ENCODE assay signal across 23 cellular contexts in the genomic region with DNA sequence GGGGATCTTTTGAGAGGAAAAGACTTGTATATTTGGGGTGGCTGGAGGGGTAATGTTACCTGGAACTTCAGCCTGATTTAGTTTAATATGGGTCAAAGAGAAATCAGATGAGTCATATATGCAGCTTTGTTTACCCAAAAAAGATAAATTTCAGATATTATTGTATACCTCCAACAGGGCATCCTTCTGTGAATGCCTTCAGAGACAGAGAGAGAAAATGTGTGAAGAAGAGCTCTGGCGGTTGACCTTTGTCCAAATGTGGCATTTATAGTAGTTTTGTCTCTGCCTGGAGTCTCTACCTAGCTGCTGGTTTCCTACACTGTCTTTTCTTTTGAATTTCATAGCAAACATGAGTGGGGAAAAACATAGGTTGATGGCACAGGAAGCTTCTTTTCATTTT. TPM values are rescaled to one million over a fixed set of nuclear protein-coding genes. Genes with fewer than 3 reads are reported as not detected.
DNase-seq lines count a peak whose midpoint lies in the region; TF ChIP-seq lines count a peak whose summit lies in the region.
"Had no signal": no experiment of that assay in that cellular context is flagged by ENCODE, and none has a peak within 500 bp of the region (broad histone marks: within the 10 kb centered on the region; RNA-seq: fewer than 3 reads in every experiment).

No MANE protein-coding gene starts in this region.

- H3K4me3 Mint-ChIP-seq in endothelial cell (ENCODE audit: unreplicated experiment) = no peak overlapping the region
- H3K4me3 Mint-ChIP-seq: CD14-positive monocyte; CD4-positive, alpha-beta T cell; CD8-positive, alpha-beta memory T cell had no signal

- H3K9me2 ChIP-seq in PC-9 (ENCODE audit: insufficient read depth) (no peaks in the 10 kb centered on the region), neural cell (ENCODE audit: insufficient read depth, low read length) (no peaks in the 10 kb centered on the region)

- H3K9me3 Mint-ChIP-seq in endothelial cell (ENCODE audit: unreplicated experiment) = no peaks in the 10 kb centered on the region
- H3K9me3 Mint-ChIP-seq: CD4-positive, alpha-beta T cell had no signal

- no peak for TF ChIP-seq EP300 in neural cell (conservative IDR thresholded peaks at IDR 0.05; ENCODE audit: poor library complexity, severe bottlenecking)

- DNase-seq in DMS53 (lab: John Stamatoyannopoulos, UW) (peak; percentile 4), DMS53 treated with DMSO at 0.1 percent for 48 hours (lab: John Stamatoyannopoulos, UW; ENCODE audit: unreplicated experiment) (no peak), NCI-H146 treated with DMSO at 0.1 percent for 48 hours (lab: John Stamatoyannopoulos, UW; ENCODE audit: unreplicated experiment) (peak; percentile 10), PC-9 (no peak), prostate gland (ENCODE audit: low spot score) (no peak), endothelial cell (ENCODE audit: low spot score) (no peak)
- DNase-seq in activated CD4-positive, alpha-beta T cell treated with anti-CD3 and anti-CD28 coated beads, Interleukin-2, amount 50 U/mL, for 1 hour = no peak
- DNase-seq: ACHN; AML-193; BE2C; CD4-positive, alpha-beta T cell; CD8-positive, alpha-beta memory T cell; DMS79; EL; GDM1; GM23248; H7; HCEC 1CT had no signal

- no peaks in the 10 kb centered on the region for H3F3A ChIP-seq in PC-9 (ENCODE audit: insufficient read depth, low read depth)
- peaks cover 20% of the 10 kb centered on the region for H3F3A ChIP-seq in neural cell (ENCODE audit: insufficient read depth, low read length, poor library complexity, severe bottlenecking)

- POLR2A ChIA-PET in PC-9 (lab: Charles Lee; ENCODE audit: unreplicated experiment) = no interaction called here

- no peaks in the 10 kb centered on the region for H3K27me3 ChIP-seq in PC-9 (ENCODE audit: insufficient read depth, low read depth)
- H3K27me3 ChIP-seq in neural cell (ENCODE audit: insufficient read depth, low read depth, low read length) = no peaks in the 10 kb centered on the region
- no peaks in the 10 kb centered on the region for H3K27me3 ChIP-seq in prostate gland (replicated peaks; ENCODE audit: insufficient read depth)
- H3K27me3 ChIP-seq: BE2C; BLaER1 treated with 17β-estradiol and CSF1 and Interleukin-3, amounts not matched to agents 10 nM and 100 nM had no signal

- H3K4me1 Mint-ChIP-seq in endothelial cell (ENCODE audit: unreplicated experiment) = peaks cover 42% of the 10 kb centered on the region
- H3K4me1 Mint-ChIP-seq: CD8-positive, alpha-beta memory T cell had no signal

- intact Hi-C loops in PC-9 (cut with micrococcal nuclease; ENCODE audit: unreplicated experiment) (no loop called here), prostate gland (cut with DNase I) (no loop called here)

- 95% methylated on average over 1 of the region's 1 CpG for WGBS in prostate gland

- no peak overlapping the region for H3K27ac Mint-ChIP-seq in endothelial cell (ENCODE audit: unreplicated experiment)
- H3K27ac Mint-ChIP-seq: CD14-positive monocyte; CD4-positive, alpha-beta T cell; CD8-positive, alpha-beta memory T cell had no signal

- H2AFZ ChIP-seq in PC-9 = no peak overlapping the region
- no peak overlapping the region for H2AFZ ChIP-seq in neural cell (ENCODE audit: low read depth, low read length)
- H2AFZ ChIP-seq: GM23248 had no signal

- no peaks in the 10 kb centered on the region for H3K36me3 ChIP-seq in PC-9 (ENCODE audit: low read depth)
- no peaks in the 10 kb centered on the region for H3K36me3 ChIP-seq in neural cell (ENCODE audit: insufficient read depth, low read length)
- H3K36me3 ChIP-seq in prostate gland = no peaks in the 10 kb centered on the region
- H3K36me3 ChIP-seq: BE2C; BLaER1 treated with 17β-estradiol and CSF1 and Interleukin-3, amounts not matched to agents 10 nM and 100 nM had no signal

- BruUV-seq in PC-9 (replicated peaks; lab: Mats Ljungman, UMichigan) = no TSS peak

- H3K4me1 ChIP-seq in PC-9 (replicated peaks; ENCODE audit: insufficient read depth) = peaks cover 28% of the 10 kb centered on the region
- H3K4me1 ChIP-seq in prostate gland (replicated peaks) = no peaks in the 10 kb centered on the region
- H3K4me1 ChIP-seq: BE2C; BLaER1 treated with 17β-estradiol and CSF1 and Interleukin-3, amounts not matched to agents 10 nM and 100 nM had no signal

- H3K9ac ChIP-seq in neural cell (ENCODE audit: low read length) = peak overlapping the region; percentile 56
- H3K9ac ChIP-seq: BLaER1 treated with 17β-estradiol and CSF1 and Interleukin-3, amounts not matched to agents 10 nM and 100 nM; GM23248 had no signal

- no peaks in the 10 kb centered on the region for H3K79me2 ChIP-seq in PC-9 (ENCODE audit: low read depth)
- H3K79me2 ChIP-seq in neural cell (replicated peaks; ENCODE audit: insufficient read depth, low read length) = no peaks in the 10 kb centered on the region

- TF ChIP-seq RAD21 in neural cell (conservative IDR thresholded peaks at IDR 0.05) = no peak

- H3K9me3 ChIP-seq in PC-9 (ENCODE audit: insufficient read depth, low read depth) (no peaks in the 10 kb centered on the region), neural cell (ENCODE audit: low read length) (no peaks in the 10 kb centered on the region), prostate gland (no peaks in the 10 kb centered on the region)
- H3K9me3 ChIP-seq: BE2C; BLaER1 treated with 17β-estradiol and CSF1 and Interleukin-3, amounts not matched to agents 10 nM and 100 nM had no signal

- H3K27me3 Mint-ChIP-seq in endothelial cell (ENCODE audit: unreplicated experiment) = no peaks in the 10 kb centered on the region

- H3K36me3 Mint-ChIP-seq in endothelial cell (ENCODE audit: low read depth, unreplicated experiment) = peaks cover 7% of the 10 kb centered on the region
- H3K36me3 Mint-ChIP-seq: CD8-positive, alpha-beta memory T cell had no signal

- H3K27ac ChIP-seq in PC-9 = no peak overlapping the region
- H3K27ac ChIP-seq in neural cell (ENCODE audit: low read length) = peak overlapping the region; percentile 93
- no peak overlapping the region for H3K27ac ChIP-seq in prostate gland
- H3K27ac ChIP-seq: 22Rv1; BLaER1 treated with 17β-estradiol and CSF1 and Interleukin-3, amounts not matched to agents 10 nM and 100 nM; GM23248 had no signal

- H3K4me3 ChIP-seq in PC-9 (no peak overlapping the region), neural cell (ENCODE audit: low read length) (peak overlapping the region; percentile 50), prostate gland (no peak overlapping the region)
- H3K4me3 ChIP-seq: BLaER1 treated with 17β-estradiol and CSF1 and Interleukin-3, amounts not matched to agents 10 nM and 100 nM; GM12878; GM23248 had no signal

- TF ChIP-seq POLR2A in prostate gland (IDR thresholded peaks at IDR 0.05) = no peak

- TF ChIP-seq CTCF in PC-9 (conservative IDR thresholded peaks at IDR 0.05) (no peak), neural cell (IDR thresholded peaks at IDR 0.05; ENCODE audit: poor library complexity, severe bottlenecking) (no peak), prostate gland (IDR thresholded peaks at IDR 0.05) (no peak), endothelial cell (IDR thresholded peaks at IDR 0.05; ENCODE audit: unreplicated experiment) (no peak)

- H4K20me1 ChIP-seq in PC-9 (ENCODE audit: insufficient read depth) (no peaks in the 10 kb centered on the region), neural cell (ENCODE audit: insufficient read depth) (no peaks in the 10 kb centered on the region)
- H4K20me1 ChIP-seq: BLaER1 treated with 17β-estradiol and CSF1 and Interleukin-3, amounts not matched to agents 10 nM and 100 nM had no signal

- peak overlapping the region; percentile 52 for H3K4me2 ChIP-seq in PC-9
- H3K4me2 ChIP-seq in neural cell (ENCODE audit: low read length) = peak overlapping the region; percentile 37
- H3K4me2 ChIP-seq: BLaER1 treated with 17β-estradiol and CSF1 and Interleukin-3, amounts not matched to agents 10 nM and 100 nM had no signal

- CTCF ChIA-PET in PC-9 (lab: Charles Lee) = interaction anchor here (0.5 kb wide), 1 partner anchor 212 kb away, joined by 5 read pairs; no protein-coding TSS in a partner anchor

TF ChIP-seq in neural cell, 6 proteins besides CTCF, POLR2A, EP300 and RAD21:
- TF ChIP-seq MXI1 (conservative IDR thresholded peaks at IDR 0.05; ENCODE audit: poor library complexity, severe bottlenecking) = no peak
- no peak for TF ChIP-seq POLR2AphosphoS5 (IDR thresholded peaks at IDR 0.05)
- no peak for TF ChIP-seq SMC3 (conservative IDR thresholded peaks at IDR 0.05; ENCODE audit: poor library complexity)
- no peak for TF ChIP-seq TAF1 (IDR thresholded peaks at IDR 0.05; ENCODE audit: low read depth)
- no peak for TF ChIP-seq EZH2 (IDR thresholded peaks at IDR 0.05; ENCODE audit: borderline replicate concordance, insufficient read depth, low read length, poor library complexity, severe bottlenecking)
- TF ChIP-seq, protein P1, sequence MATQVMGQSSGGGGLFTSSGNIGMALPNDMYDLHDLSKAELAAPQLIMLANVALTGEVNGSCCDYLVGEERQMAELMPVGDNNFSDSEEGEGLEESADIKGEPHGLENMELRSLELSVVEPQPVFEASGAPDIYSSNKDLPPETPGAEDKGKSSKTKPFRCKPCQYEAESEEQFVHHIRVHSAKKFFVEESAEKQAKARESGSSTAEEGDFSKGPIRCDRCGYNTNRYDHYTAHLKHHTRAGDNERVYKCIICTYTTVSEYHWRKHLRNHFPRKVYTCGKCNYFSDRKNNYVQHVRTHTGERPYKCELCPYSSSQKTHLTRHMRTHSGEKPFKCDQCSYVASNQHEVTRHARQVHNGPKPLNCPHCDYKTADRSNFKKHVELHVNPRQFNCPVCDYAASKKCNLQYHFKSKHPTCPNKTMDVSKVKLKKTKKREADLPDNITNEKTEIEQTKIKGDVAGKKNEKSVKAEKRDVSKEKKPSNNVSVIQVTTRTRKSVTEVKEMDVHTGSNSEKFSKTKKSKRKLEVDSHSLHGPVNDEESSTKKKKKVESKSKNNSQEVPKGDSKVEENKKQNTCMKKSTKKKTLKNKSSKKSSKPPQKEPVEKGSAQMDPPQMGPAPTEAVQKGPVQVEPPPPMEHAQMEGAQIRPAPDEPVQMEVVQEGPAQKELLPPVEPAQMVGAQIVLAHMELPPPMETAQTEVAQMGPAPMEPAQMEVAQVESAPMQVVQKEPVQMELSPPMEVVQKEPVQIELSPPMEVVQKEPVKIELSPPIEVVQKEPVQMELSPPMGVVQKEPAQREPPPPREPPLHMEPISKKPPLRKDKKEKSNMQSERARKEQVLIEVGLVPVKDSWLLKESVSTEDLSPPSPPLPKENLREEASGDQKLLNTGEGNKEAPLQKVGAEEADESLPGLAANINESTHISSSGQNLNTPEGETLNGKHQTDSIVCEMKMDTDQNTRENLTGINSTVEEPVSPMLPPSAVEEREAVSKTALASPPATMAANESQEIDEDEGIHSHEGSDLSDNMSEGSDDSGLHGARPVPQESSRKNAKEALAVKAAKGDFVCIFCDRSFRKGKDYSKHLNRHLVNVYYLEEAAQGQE (IDR thresholded peaks at IDR 0.05; ENCODE audit: borderline replicate concordance) = no peak

RNA-seq across cellular contexts. Expression of a gene that starts 21.6 kb away (rescaled TPM):
- not detected in 2 replicates for total RNA-seq in PC-9 (2021)
- polyA plus RNA-seq in neural cell = 5.6 and 8.4 TPM in 2 replicates
- 16.6 and 21.2 TPM in 2 replicates for polyA minus RNA-seq in neural cell
- 10 to 100 TPM in 1 of 2 donors, 1 to 10 TPM in 1; 9.6 to 12.6 TPM for total RNA-seq in prostate gland
- 19.4 TPM for total RNA-seq in endothelial cell (ENCODE audit: unreplicated experiment)
- total RNA-seq: CD4-positive, alpha-beta T cell; CD8-positive, alpha-beta memory T cell; GM23248; H7 had no signal
- polyA plus RNA-seq: CD8-positive, alpha-beta memory T cell had no signal

RNA-seq across cellular contexts. Expression of a gene that starts 51.4 kb away (rescaled TPM):
- total RNA-seq in PC-9 (2021) (1.4 and 1.5 TPM in 2 replicates), prostate gland (10 to 100 TPM; 23.9 to 33.7 TPM), endothelial cell (ENCODE audit: unreplicated experiment) (8.9 TPM)
- 41.4 and 49.9 TPM in 2 replicates for polyA plus RNA-seq in neural cell
- polyA minus RNA-seq in neural cell = 89.5 and 107 TPM in 2 replicates
- polyA plus RNA-seq: CD8-positive, alpha-beta memory T cell had no signal

Comparison
In these comparisons a context has a peak if more than half of its experiments do, and no peak if none do; other contexts are left out.
1. DNase-seq: peak in DMS53 (single experiment) and NCI-H146 treated with DMSO at 0.1 percent for 48 hours (single experiment); none in DMS53 treated with DMSO at 0.1 percent for 48 hours (single experiment), PC-9 (0 of 2), prostate gland (single experiment), endothelial cell (single experiment) and activated CD4-positive, alpha-beta T cell treated with anti-CD3 and anti-CD28 coated beads, Interleukin-2, amount 50 U/mL, for 1 hour (single experiment).